Comparison of ENCODE assay signal across 19 cellular contexts in the genomic region with DNA sequence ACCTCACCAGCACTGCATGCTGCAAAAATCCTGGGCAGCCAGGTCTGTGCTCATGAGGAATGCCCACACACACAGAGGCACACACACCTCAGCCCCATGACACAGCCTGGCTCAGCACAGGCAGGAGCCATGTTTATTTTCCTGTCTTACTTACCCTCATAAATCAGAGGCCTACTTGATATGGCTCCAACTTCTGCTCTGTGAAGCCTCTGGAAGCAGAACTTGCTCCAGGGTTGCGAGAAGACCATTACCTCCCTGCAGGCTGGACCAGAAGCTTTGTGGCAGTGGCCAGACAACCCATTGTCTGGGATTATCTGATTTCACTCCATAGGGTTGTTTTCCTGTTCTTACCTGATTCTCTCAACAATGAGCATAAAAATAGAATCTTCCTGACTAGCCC. TPM values are rescaled to one million over a fixed set of nuclear protein-coding genes. Genes with fewer than 3 reads are reported as not detected.
A peak's percentile ranks its signal among the peaks of the same experiment; 100 is the strongest.
DNase-seq lines count a peak whose midpoint lies in the region; ATAC-seq and TF ChIP-seq lines count a peak whose summit lies in the region.
"Had no signal": no experiment of that assay in that cellular context is flagged by ENCODE, and none has a peak within 500 bp of the region (broad histone marks: within the 10 kb centered on the region; RNA-seq: fewer than 3 reads in every experiment).

No MANE protein-coding gene starts in this region.

- peak overlapping the region in 7 of 12 donors; percentile 2 to 63 (median 25) for H3K27ac ChIP-seq in heart left ventricle
- no peak overlapping the region for H3K27ac ChIP-seq in parathyroid adenoma
- H3K27ac ChIP-seq: RWPE1 had no signal

- H3K36me3 ChIP-seq in heart left ventricle (no peaks in the 10 kb centered on the region), parathyroid adenoma (ENCODE audit: control insufficient read depth, insufficient read depth, low read length) (no peaks in the 10 kb centered on the region)
- H3K36me3 ChIP-seq: MG63 had no signal

- peak in 1 of 5 donors; percentile 10 for DNase-seq in heart left ventricle
- DNase-seq in Right ventricle myocardium superior, result no peak
- peak; percentile 5 for DNase-seq in NCI-H226
- no peak for DNase-seq in endothelial cell (ENCODE audit: low spot score)
- no peak for DNase-seq in retina
- DNase-seq in NCI-H2196 treated with DMSO at 0.1 percent for 48 hours (lab: John Stamatoyannopoulos, UW; ENCODE audit: unreplicated experiment), result no peak
- DNase-seq: COR-L47, HCEC 1CT, KBM-7, MG63, NCI-H1092 treated with DMSO at 0.1 percent for 48 hours, NCI-H187, NCI-H2171, NCI-H510A treated with DMSO at 0.1 percent for 48 hours, OCI-M1 had no signal

- H3K4me3 Mint-ChIP-seq in endothelial cell (ENCODE audit: unreplicated experiment), result peak overlapping the region; percentile 9
- H3K4me3 Mint-ChIP-seq: CD14-positive monocyte had no signal

- peaks cover 17% of the 10 kb centered on the region for H3K4me1 Mint-ChIP-seq in endothelial cell (ENCODE audit: unreplicated experiment)

- H3K9ac ChIP-seq in parathyroid adenoma, result no peak overlapping the region

- no peak overlapping the region for H3K4me2 ChIP-seq in parathyroid adenoma (ENCODE audit: low read length)

- no peaks in the 10 kb centered on the region for H3K9me3 Mint-ChIP-seq in endothelial cell (ENCODE audit: unreplicated experiment)
- H3K9me3 Mint-ChIP-seq: CD14-positive monocyte had no signal

- H3K4me3 ChIP-seq in heart left ventricle (no peak overlapping the region), parathyroid adenoma (ENCODE audit: low read depth, low read length) (no peak overlapping the region)
- H3K4me3 ChIP-seq: MG63 had no signal

- ATAC-seq in heart left ventricle, result peak in 3 of 4 donors; percentile 29 to 39 (median 33)
- no peak for ATAC-seq in Right ventricle myocardium superior (ENCODE audit: poor library complexity)
- no peak for ATAC-seq in GM19452 (IDR thresholded peaks at IDR 0.05; ENCODE audit: unreplicated experiment)

- TF ChIP-seq CTCF in heart left ventricle (IDR thresholded peaks at IDR 0.05) (no peak), endothelial cell (IDR thresholded peaks at IDR 0.05; ENCODE audit: unreplicated experiment) (no peak), parathyroid adenoma (IDR thresholded peaks at IDR 0.05) (no peak)

- H3K36me3 Mint-ChIP-seq in endothelial cell (ENCODE audit: low read depth, unreplicated experiment), result no peaks in the 10 kb centered on the region
- H3K36me3 Mint-ChIP-seq: CD14-positive monocyte had no signal

- peaks cover 9% of the 10 kb centered on the region for H3K27me3 Mint-ChIP-seq in endothelial cell (ENCODE audit: unreplicated experiment)

- WGBS in heart left ventricle, 4 donors, result 43 to 89% (median 70%) methylated on average over 1 of the region's 1 CpG

- H3K4me1 ChIP-seq in heart left ventricle (peaks cover 0 to 19% (median 8%) of the 10 kb centered on the region in 12 donors), parathyroid adenoma (peaks cover 14% of the 10 kb centered on the region)

- no peaks in the 10 kb centered on the region for H3K9me3 ChIP-seq in heart left ventricle
- no peaks in the 10 kb centered on the region for H3K9me3 ChIP-seq in parathyroid adenoma (ENCODE audit: control insufficient read depth, low read length)
- H3K9me3 ChIP-seq: MG63 had no signal

- no peak for TF ChIP-seq POLR2A in heart left ventricle (IDR thresholded peaks at IDR 0.05)

- intact Hi-C loops in heart left ventricle (cut with DNase I), result loop anchor here in 2 of 10 donors (5.0 kb wide), 1 partner anchor 43 kb away; a partner anchor contains a TSS
- intact Hi-C loops in Right ventricle myocardium superior (cut with DNase I), result no loop called here

- H3K79me2 ChIP-seq in parathyroid adenoma, result no peaks in the 10 kb centered on the region

- H3K27me3 ChIP-seq in heart left ventricle, result no peaks in the 10 kb centered on the region
- H3K27me3 ChIP-seq in parathyroid adenoma (ENCODE audit: control insufficient read depth, insufficient read depth, low read length), result no peaks in the 10 kb centered on the region
- H3K27me3 ChIP-seq: MG63 had no signal

- peak overlapping the region; percentile 45 for H2AFZ ChIP-seq in parathyroid adenoma

- H3K27ac Mint-ChIP-seq in endothelial cell (ENCODE audit: unreplicated experiment), result peak overlapping the region; percentile 76
- H3K27ac Mint-ChIP-seq: CD14-positive monocyte had no signal

RNA-seq across cellular contexts. Expression of a gene that starts 43.8 kb away (rescaled TPM):
- total RNA-seq in heart left ventricle (10 to 100 TPM in 1 of 9 donors, 1 to 10 TPM in 8; 1.7 to 12.1 (median 3.5) TPM), Right ventricle myocardium superior (4.4 TPM), endothelial cell (ENCODE audit: unreplicated experiment) (16.2 TPM)
- polyA plus RNA-seq in heart left ventricle, result 1 to 10 TPM; 4.8 to 6.4 TPM

Comparison
In these comparisons a context has a peak if more than half of its experiments do, and no peak if none do; other contexts are left out.
1. ATAC-seq: peak in heart left ventricle (3 of 4); none in Right ventricle myocardium superior (single experiment) and GM19452 (single experiment).